19 cellular contexts compared by ENCODE assay signal in genomic region chr5:180624630-180625029, GRCh38. TPM values are rescaled to one million over a fixed set of nuclear protein-coding genes. Genes with fewer than 3 reads are reported as not detected.
A peak's percentile ranks its signal among the peaks of the same experiment; 100 is the strongest.
DNase-seq lines count a peak whose midpoint lies in the region; ATAC-seq and TF ChIP-seq lines count a peak whose summit lies in the region.
"Had no signal": no experiment of that assay in that cellular context is flagged by ENCODE, and none has a peak within 500 bp of the region (broad histone marks: within the 10 kb centered on the region; RNA-seq: fewer than 3 reads in every experiment).

No MANE protein-coding gene starts in this region.

- H3K27ac ChIP-seq in right cardiac atrium (ENCODE audit: low read length) (no peak overlapping the region), left ventricle myocardium inferior (replicated peaks) (no peak overlapping the region)
- H3K27ac ChIP-seq: C4-2B, Peyer's patch, SJSA1 had no signal

- no peak for TF ChIP-seq RAD21 in Ishikawa (IDR thresholded peaks at IDR 0.05; ENCODE audit: low read depth)

- H3K9me3 Mint-ChIP-seq in central memory CD8-positive, alpha-beta T cell: no peaks in the 10 kb centered on the region

- no peak for TF ChIP-seq EP300 in Ishikawa (IDR thresholded peaks at IDR 0.05; ENCODE audit: borderline replicate concordance)

- H3K27me3 ChIP-seq in right cardiac atrium (ENCODE audit: control insufficient read depth, insufficient read depth) (no peaks in the 10 kb centered on the region), left ventricle myocardium inferior (ENCODE audit: low read depth) (peaks cover 22% of the 10 kb centered on the region)
- H3K27me3 ChIP-seq: Peyer's patch had no signal

- no peaks in the 10 kb centered on the region for H3K4me1 ChIP-seq in right cardiac atrium (ENCODE audit: control insufficient read depth, insufficient read depth, low read length)
- peaks cover 18% of the 10 kb centered on the region for H3K4me1 ChIP-seq in left ventricle myocardium inferior
- H3K4me1 ChIP-seq: Peyer's patch, SJSA1 had no signal

- peaks cover 5% of the 10 kb centered on the region for H3K36me3 ChIP-seq in left ventricle myocardium inferior
- H3K36me3 ChIP-seq: Peyer's patch, SJSA1 had no signal

- H3K9me3 ChIP-seq in right cardiac atrium (ENCODE audit: control insufficient read depth, low read length) (no peaks in the 10 kb centered on the region), left ventricle myocardium inferior (replicated peaks) (no peaks in the 10 kb centered on the region)
- H3K9me3 ChIP-seq: Peyer's patch had no signal

- H3K27ac Mint-ChIP-seq in central memory CD8-positive, alpha-beta T cell (ENCODE audit: low read depth): peak overlapping the region; percentile 75
- H3K27ac Mint-ChIP-seq: HFFc6 had no signal

- no peak for TF ChIP-seq CTCF in left ventricle myocardium inferior (IDR thresholded peaks at IDR 0.05; ENCODE audit: borderline replicate concordance)
- no peak for TF ChIP-seq CTCF in GM20000 (IDR thresholded peaks at IDR 0.05; ENCODE audit: extremely low read depth, missing control alignments)

- peaks cover 15% of the 10 kb centered on the region for H3K4me1 Mint-ChIP-seq in central memory CD8-positive, alpha-beta T cell

- intact Hi-C loops in right cardiac atrium (cut with DNase I) (no loop called here), left ventricle myocardium inferior (cut with micrococcal nuclease) (no loop called here)

- H3K4me3 Mint-ChIP-seq in central memory CD8-positive, alpha-beta T cell: no peak overlapping the region
- H3K4me3 Mint-ChIP-seq: HFFc6 had no signal

- no peak overlapping the region for H3K4me3 ChIP-seq in right cardiac atrium (ENCODE audit: low read length)
- no peak overlapping the region for H3K4me3 ChIP-seq in left ventricle myocardium inferior
- H3K4me3 ChIP-seq: Peyer's patch, SJSA1 had no signal

- peaks cover 2% of the 10 kb centered on the region for H3K36me3 Mint-ChIP-seq in central memory CD8-positive, alpha-beta T cell (ENCODE audit: insufficient read depth)

- WGBS in right cardiac atrium: 61% methylated on average over 7 of the region's 7 CpGs

- DNase-seq in right cardiac atrium (peak in 2 of 3 donors; percentile 40 to 65), left ventricle myocardium inferior (no peak), NCI-H1048 (lab: John Stamatoyannopoulos, UW) (no peak), GM20000 (ENCODE audit: low spot score) (no peak)
- DNase-seq in central memory CD8-positive, alpha-beta T cell (ENCODE audit: low spot score in 2 of 2): no peak
- DNase-seq in stimulated activated CD4-positive, alpha-beta T cell treated with anti-CD3 and anti-CD28 coated beads, Interleukin-4, amount 100 ng/mL, for 4 hours: no peak
- DNase-seq: DMS153, HFFc6, KG1, MV-4-11, NCI-H1417, NCI-H187, NCI-H226, NCI-H526, Peyer's patch had no signal

- H3K27me3 Mint-ChIP-seq in central memory CD8-positive, alpha-beta T cell: no peaks in the 10 kb centered on the region

- ATAC-seq in right cardiac atrium: no peak
- ATAC-seq in central memory CD8-positive, alpha-beta T cell (replicated peaks; ENCODE audit: extremely low read depth, poor library complexity, severe bottlenecking): no peak

TF ChIP-seq in Ishikawa, 13 proteins besides CTCF, POLR2A, EP300 and RAD21:
- peak; percentile 33; the same call in 1 of the 2 replicates for TF ChIP-seq NFIC (IDR thresholded peaks at IDR 0.05)
- no peak for TF ChIP-seq TEAD4 (IDR thresholded peaks at IDR 0.05)
- no peak for TF ChIP-seq CREB1 (IDR thresholded peaks at IDR 0.05; ENCODE audit: low read depth)
- TF ChIP-seq REST (IDR thresholded peaks at IDR 0.05; ENCODE audit: low read depth): no peak

RNA-seq across cellular contexts. Expression of gene FLT4, which starts 24.8 kb away (rescaled TPM):
- total RNA-seq in right cardiac atrium: 1 to 10 TPM; 2.0 to 3.3 (median 3.3) TPM
- polyA plus RNA-seq in right cardiac atrium: 4.8 TPM
- total RNA-seq in left ventricle myocardium inferior: 6.1 TPM
- total RNA-seq: H4, HFFc6, SJSA1 had no signal

RNA-seq across cellular contexts. Expression of gene SCGB3A1, which starts 33.3 kb away (rescaled TPM):
- not detected for total RNA-seq in right cardiac atrium
- not detected for polyA plus RNA-seq in right cardiac atrium
- not detected for total RNA-seq in left ventricle myocardium inferior
- total RNA-seq: H4, HFFc6, Peyer's patch, SJSA1 had no signal

Comparison
In these comparisons a context has a peak if more than half of its experiments do, and no peak if none do; other contexts are left out.
1. DNase-seq: peak in right cardiac atrium (2 of 3); none in left ventricle myocardium inferior (single experiment), central memory CD8-positive, alpha-beta T cell (0 of 2), NCI-H1048 (single experiment), GM20000 (single experiment) and stimulated activated CD4-positive, alpha-beta T cell treated with anti-CD3 and anti-CD28 coated beads, Interleukin-4, amount 100 ng/mL, for 4 hours (0 of 2).